In genomic region chr4:146245246-146245645, GRCh38 we compare ENCODE assay signal across 21 cellular contexts. TPM values are rescaled to one million over a fixed set of nuclear protein-coding genes. Genes with fewer than 3 reads are reported as not detected.
DNase-seq lines count a peak whose midpoint lies in the region; ATAC-seq, FAIRE-seq and TF ChIP-seq lines count a peak whose summit lies in the region.
"Had no signal": no experiment of that assay in that cellular context is flagged by ENCODE, and none has a peak within 500 bp of the region (broad histone marks: within the 10 kb centered on the region; RNA-seq: fewer than 3 reads in every experiment).

No MANE protein-coding gene starts in this region.

- H3K9me3 ChIP-seq in gastroesophageal sphincter (no peaks in the 10 kb centered on the region), subcutaneous abdominal adipose tissue (ENCODE audit: control insufficient read depth in 5 of 5, low read length in 5 of 5) (no peaks in the 10 kb centered on the region)
- H3K9me3 ChIP-seq: Caco-2, SK-N-SH had no signal

- H3K36me3 Mint-ChIP-seq in activated naive CD8-positive, alpha-beta T cell: peaks cover 3% of the 10 kb centered on the region
- H3K36me3 Mint-ChIP-seq in activated naive CD8-positive, alpha-beta T cell treated with anti-CD3 and anti-CD28 coated beads for 36 hours: peaks cover 2% of the 10 kb centered on the region
- peaks cover 1% of the 10 kb centered on the region for H3K36me3 Mint-ChIP-seq in activated CD8-positive, alpha-beta memory T cell treated with anti-CD3 and anti-CD28 coated beads, Interleukin-2, amount 10 ng/mL, durations not matched to agents 7 days and 5 days

- no peak for DNase-seq in activated naive CD8-positive, alpha-beta T cell treated with anti-CD3 and anti-CD28 coated beads for 36 hours
- peak; percentile 78 for DNase-seq in RCC 7860 (ENCODE audit: low spot score)
- no peak for DNase-seq in globus pallidus (ENCODE audit: low spot score)
- DNase-seq in activated CD8-positive, alpha-beta memory T cell treated with anti-CD3 and anti-CD28 coated beads, Interleukin-2, amount 10 ng/mL, durations not matched to agents 7 days and 5 days: no peak
- DNase-seq in H54 (ENCODE audit: insufficient read length, low spot score): no peak
- DNase-seq: activated CD4-positive, alpha-beta T cell treated with anti-CD3 and anti-CD28 coated beads, Interleukin-2, amount 10 ng/mL, durations not matched to agents 7 days and 5 days; activated effector memory CD4-positive, alpha-beta T cell treated with Interleukin-2 at 50 U/mL for 16 hours; dorsolateral prefrontal cortex; Karpas-422; NCI-H1436; NCI-H510A; PC-3; SK-N-SH; stimulated activated naive CD4-positive, alpha-beta T cell treated with Interleukin-2 at 50 U/mL for 16 hours had no signal

- no peaks in the 10 kb centered on the region for H3K27me3 ChIP-seq in gastroesophageal sphincter
- no peaks in the 10 kb centered on the region for H3K27me3 ChIP-seq in subcutaneous abdominal adipose tissue (ENCODE audit: control insufficient read depth in 5 of 5, insufficient read depth in 4 of 5, low read length in 5 of 5)
- H3K27me3 ChIP-seq: dorsolateral prefrontal cortex had no signal

- no peaks in the 10 kb centered on the region for H3K9me3 Mint-ChIP-seq in activated naive CD8-positive, alpha-beta T cell (ENCODE audit: low read depth)
- no peaks in the 10 kb centered on the region for H3K9me3 Mint-ChIP-seq in activated naive CD8-positive, alpha-beta T cell treated with anti-CD3 and anti-CD28 coated beads for 36 hours
- no peaks in the 10 kb centered on the region for H3K9me3 Mint-ChIP-seq in activated CD8-positive, alpha-beta memory T cell treated with anti-CD3 and anti-CD28 coated beads, Interleukin-2, amount 10 ng/mL, durations not matched to agents 7 days and 5 days (ENCODE audit: low read depth)
- H3K9me3 Mint-ChIP-seq: activated CD4-positive, alpha-beta T cell treated with anti-CD3 and anti-CD28 coated beads, Interleukin-2, amount 10 ng/mL, durations not matched to agents 7 days and 5 days had no signal

- WGBS in gastroesophageal sphincter (ENCODE audit: low coverage in 1 of 2), 2 donors: 50% methylated on average over 3 of the region's 3 CpGs; no CpG with 5 or more reads in 1 of the 2 donors

- H3K4me3 Mint-ChIP-seq in activated naive CD8-positive, alpha-beta T cell: no peak overlapping the region
- no peak overlapping the region for H3K4me3 Mint-ChIP-seq in activated naive CD8-positive, alpha-beta T cell treated with anti-CD3 and anti-CD28 coated beads for 36 hours
- no peak overlapping the region for H3K4me3 Mint-ChIP-seq in activated CD8-positive, alpha-beta memory T cell treated with anti-CD3 and anti-CD28 coated beads, Interleukin-2, amount 10 ng/mL, durations not matched to agents 7 days and 5 days
- H3K4me3 Mint-ChIP-seq: activated CD4-positive, alpha-beta T cell treated with anti-CD3 and anti-CD28 coated beads, Interleukin-2, amount 10 ng/mL, durations not matched to agents 7 days and 5 days had no signal

- H3K27ac Mint-ChIP-seq in activated naive CD8-positive, alpha-beta T cell: peak overlapping the region; percentile 31
- H3K27ac Mint-ChIP-seq in activated naive CD8-positive, alpha-beta T cell treated with anti-CD3 and anti-CD28 coated beads for 36 hours: no peak overlapping the region
- no peak overlapping the region for H3K27ac Mint-ChIP-seq in activated CD8-positive, alpha-beta memory T cell treated with anti-CD3 and anti-CD28 coated beads, Interleukin-2, amount 10 ng/mL, durations not matched to agents 7 days and 5 days
- H3K27ac Mint-ChIP-seq: activated CD4-positive, alpha-beta T cell treated with anti-CD3 and anti-CD28 coated beads, Interleukin-2, amount 10 ng/mL, durations not matched to agents 7 days and 5 days had no signal

- CTCF ChIA-PET in activated CD8-positive, alpha-beta memory T cell treated with anti-CD3 and anti-CD28 coated beads, Interleukin-2, amount 10 ng/mL, durations not matched to agents 7 days and 5 days (lab: Charles Lee): no interaction called here

- H3K4me3 ChIP-seq in gastroesophageal sphincter: no peak overlapping the region
- H3K4me3 ChIP-seq in subcutaneous abdominal adipose tissue (ENCODE audit: low read depth in 1 of 5, low read length in 5 of 5): no peak overlapping the region
- H3K4me3 ChIP-seq: dorsolateral prefrontal cortex had no signal

- peaks cover 27% of the 10 kb centered on the region for H3K4me1 Mint-ChIP-seq in activated naive CD8-positive, alpha-beta T cell (ENCODE audit: low read depth)
- H3K4me1 Mint-ChIP-seq in activated naive CD8-positive, alpha-beta T cell treated with anti-CD3 and anti-CD28 coated beads for 36 hours: peaks cover 32% of the 10 kb centered on the region
- H3K4me1 Mint-ChIP-seq in activated CD8-positive, alpha-beta memory T cell treated with anti-CD3 and anti-CD28 coated beads, Interleukin-2, amount 10 ng/mL, durations not matched to agents 7 days and 5 days: peaks cover 14% of the 10 kb centered on the region

- H3K9ac ChIP-seq in subcutaneous abdominal adipose tissue (ENCODE audit: low read length in 5 of 5): peak overlapping the region in 1 of 5 donors; percentile 39
- H3K9ac ChIP-seq: parathyroid adenoma, SK-N-SH had no signal

- TF ChIP-seq CTCF in gastroesophageal sphincter (IDR thresholded peaks at IDR 0.05): no peak

- H3K4me1 ChIP-seq in gastroesophageal sphincter (peaks cover 0 to 59% (median 14%) of the 10 kb centered on the region in 3 donors), subcutaneous abdominal adipose tissue (ENCODE audit: control insufficient read depth in 5 of 5, insufficient read depth in 5 of 5, low read length in 5 of 5) (peaks cover 24 to 54% (median 52%) of the 10 kb centered on the region in 5 donors)

- no peak for TF ChIP-seq EP300 in gastroesophageal sphincter (IDR thresholded peaks at IDR 0.05)

- peak overlapping the region in 3 of 4 donors; percentile 7 to 47 (median 42) for H3K27ac ChIP-seq in gastroesophageal sphincter
- H3K27ac ChIP-seq in subcutaneous abdominal adipose tissue (ENCODE audit: low read depth, low read length): peak overlapping the region; percentile 79
- H3K27ac ChIP-seq: dorsolateral prefrontal cortex, parathyroid adenoma had no signal

- H3K36me3 ChIP-seq in gastroesophageal sphincter: no peaks in the 10 kb centered on the region
- no peaks in the 10 kb centered on the region for H3K36me3 ChIP-seq in subcutaneous abdominal adipose tissue (ENCODE audit: control insufficient read depth in 5 of 5, insufficient read depth in 5 of 5, low read length in 5 of 5)

- ATAC-seq in gastroesophageal sphincter: no peak
- ATAC-seq in activated CD8-positive, alpha-beta memory T cell treated with anti-CD3 and anti-CD28 coated beads, Interleukin-2, amount 10 ng/mL, durations not matched to agents 7 days and 5 days: no peak
- ATAC-seq: PC-3 had no signal

- no peaks in the 10 kb centered on the region for H3K27me3 Mint-ChIP-seq in activated naive CD8-positive, alpha-beta T cell
- H3K27me3 Mint-ChIP-seq in activated naive CD8-positive, alpha-beta T cell treated with anti-CD3 and anti-CD28 coated beads for 36 hours: peaks cover 3% of the 10 kb centered on the region
- H3K27me3 Mint-ChIP-seq in activated CD8-positive, alpha-beta memory T cell treated with anti-CD3 and anti-CD28 coated beads, Interleukin-2, amount 10 ng/mL, durations not matched to agents 7 days and 5 days: peaks cover 3% of the 10 kb centered on the region
- H3K27me3 Mint-ChIP-seq: activated CD4-positive, alpha-beta T cell treated with anti-CD3 and anti-CD28 coated beads, Interleukin-2, amount 10 ng/mL, durations not matched to agents 7 days and 5 days had no signal

- TF ChIP-seq POLR2A in gastroesophageal sphincter (IDR thresholded peaks at IDR 0.05): no peak
- no peak for TF ChIP-seq POLR2A in H54 (IDR thresholded peaks at IDR 0.05; ENCODE audit: low read depth, low read length)

- FAIRE-seq in RCC 7860 (lab: Jason Lieb, UNC) (no peak), H54 (lab: Jason Lieb, UNC) (no peak)

RNA-seq across cellular contexts. Expression of gene REELD1, which starts 30.9 kb away (rescaled TPM):
- total RNA-seq in activated naive CD8-positive, alpha-beta T cell treated with anti-CD3 and anti-CD28 coated beads for 36 hours: under 1 TPM in 1 of 2 experiments, not detected in 1; 0.20 TPM
- total RNA-seq in gastroesophageal sphincter: 1 to 10 TPM in 1 of 4 donors, under 1 TPM in 1, not detected in 2; 0.78 to 1.4 TPM
- under 1 TPM in 1 of 2 experiments, not detected in 1; 0.45 TPM for total RNA-seq in activated CD8-positive, alpha-beta memory T cell treated with anti-CD3 and anti-CD28 coated beads, Interleukin-2, amount 10 ng/mL, durations not matched to agents 7 days and 5 days
- total RNA-seq: Caco-2, fibroblast of lung, myocyte, PC-3 had no signal
